1 cellular context compared by ENCODE assay signal in genomic region chr1:206048582-206048981, GRCh38.
TF ChIP-seq lines count a peak whose summit lies in the region.

No MANE protein-coding gene starts in this region.

TF ChIP-seq in IMR-90, 13 proteins besides CTCF, POLR2A, EP300 and RAD21 (continued from another document):
- TF ChIP-seq USF2 (IDR thresholded peaks at IDR 0.05; ENCODE audit: low read depth, low read length) (no peak), FOS (IDR thresholded peaks at IDR 0.05; ENCODE audit: low read depth, low read length) (no peak), MAZ (IDR thresholded peaks at IDR 0.05; ENCODE audit: borderline replicate concordance, low read depth, low read length) (no peak), RFX5 (IDR thresholded peaks at IDR 0.05; ENCODE audit: low read depth, low read length) (no peak), MXI1 (IDR thresholded peaks at IDR 0.05; ENCODE audit: borderline replicate concordance, low read depth, low read length) (no peak), CEBPB (IDR thresholded peaks at IDR 0.05; ENCODE audit: low read depth, low read length) (no peak), SMC3 (IDR thresholded peaks at IDR 0.05; ENCODE audit: low read depth, low read length) (no peak), RCOR1 (IDR thresholded peaks at IDR 0.05; ENCODE audit: insufficient replicate concordance, low read length) (no peak), NFE2L2 (IDR thresholded peaks at IDR 0.05; ENCODE audit: low read depth, low read length) (no peak)
